In genomic region chr5:95726811-95727763, GRCh38 we compare ENCODE assay signal across 1 cellular context.
TF ChIP-seq lines count a peak whose summit lies in the region.

No MANE protein-coding gene starts in this region.

TF ChIP-seq in K562, 482 proteins besides CTCF, POLR2A, EP300 and RAD21:
- TF ChIP-seq ESRRA (IDR thresholded peaks at IDR 0.05; ENCODE audit: borderline replicate concordance, low read depth) (peak; percentile 64), ZEB2 (IDR thresholded peaks at IDR 0.05) (no peak), CXXC5 (CRISPR knock-in tag; IDR thresholded peaks at IDR 0.05) (0 out of 2 replicates have a peak, but pooled peaks have one; percentile 18), SPI1 (IDR thresholded peaks at IDR 0.05; ENCODE audit: borderline replicate concordance, low read depth, low read length) (0 out of 2 replicates have a peak, but pooled peaks have one; percentile 38), FOXP1 (CRISPR knock-in tag; IDR thresholded peaks at IDR 0.05) (no peak), RBFOX2 (IDR thresholded peaks at IDR 0.05; ENCODE audit: low read depth, low read length) (no peak), E2F6 (IDR thresholded peaks at IDR 0.05; ENCODE audit: borderline replicate concordance in 1 of 2, extremely low read depth in 1 of 2, insufficient read depth in 1 of 2, insufficient read length in 1 of 2, low read depth in 1 of 2, low read length in 1 of 2, poor library complexity in 1 of 2, severe bottlenecking in 1 of 2) (no peak), NELFE (IDR thresholded peaks at IDR 0.05; ENCODE audit: insufficient read depth, insufficient read length) (no peak), L3MBTL2 (IDR thresholded peaks at IDR 0.05) (0 out of 2 replicates have a peak, but pooled peaks have one; percentile 11), ZNF766 (CRISPR knock-in tag; conservative IDR thresholded peaks at IDR 0.05) (peak; percentile 61; the same call in 1 of the 2 replicates), MEIS2 (IDR thresholded peaks at IDR 0.05; ENCODE audit: partially characterized antibody) (no peak), ZKSCAN8 (CRISPR knock-in tag; IDR thresholded peaks at IDR 0.05) (0 out of 2 replicates have a peak, but pooled peaks have one; percentile 34), VEZF1 (CRISPR knock-in tag; IDR thresholded peaks at IDR 0.05) (peak; percentile 9; the same call in 1 of the 2 replicates), SMARCE1 (IDR thresholded peaks at IDR 0.05) (no peak), CHCHD3 (CRISPR knock-in tag; IDR thresholded peaks at IDR 0.05) (no peak), ZNF408 (CRISPR knock-in tag; IDR thresholded peaks at IDR 0.05; ENCODE audit: low read depth) (no peak), PYGO2 (tag; IDR thresholded peaks at IDR 0.05) (0 out of 2 replicates have a peak, but pooled peaks have one; percentile 9), CREB3 (tag; conservative IDR thresholded peaks at IDR 0.05; ENCODE audit: low read depth) (0 out of 2 replicates have a peak, but pooled peaks have one; percentile 27), DMBX1 (CRISPR knock-in tag; IDR thresholded peaks at IDR 0.05; ENCODE audit: borderline replicate concordance) (0 out of 2 replicates have a peak, but pooled peaks have one; percentile 11), HMBOX1 (IDR thresholded peaks at IDR 0.05) (peak; percentile 56; the same call in 1 of the 2 replicates), ZC3H8 (IDR thresholded peaks at IDR 0.05) (no peak), ZNF184 (CRISPR knock-in tag; IDR thresholded peaks at IDR 0.05) (no peak), MECOM (CRISPR knock-in tag; IDR thresholded peaks at IDR 0.05) (peak; percentile 32; the same call in 1 of the 2 replicates), MAFG (tag; conservative IDR thresholded peaks at IDR 0.05) (no peak), SMAD4 (CRISPR knock-in tag; conservative IDR thresholded peaks at IDR 0.05) (0 out of 2 replicates have a peak, but pooled peaks have one; percentile 32), IRF2 (CRISPR knock-in tag; IDR thresholded peaks at IDR 0.05) (no peak), SNAPC5 (CRISPR knock-in tag; IDR thresholded peaks at IDR 0.05) (no peak), PRMT5 (CRISPR knock-in tag; IDR thresholded peaks at IDR 0.05) (no peak), C11orf30 (IDR thresholded peaks at IDR 0.05; ENCODE audit: low read depth) (peak; percentile 24; the same call in 1 of the 2 replicates), WHSC1 (IDR thresholded peaks at IDR 0.05; ENCODE audit: low read length) (no peak), KDM5B (IDR thresholded peaks at IDR 0.05; ENCODE audit: insufficient replicate concordance, low read depth, low read length) (no peak), NCOR1 (IDR thresholded peaks at IDR 0.05) (no peak), ZNF224 (CRISPR knock-in tag; IDR thresholded peaks at IDR 0.05) (no peak), IFI16 (CRISPR knock-in tag; IDR thresholded peaks at IDR 0.05) (no peak), E2F4 (CRISPR knock-in tag; IDR thresholded peaks at IDR 0.05; ENCODE audit: low read depth) (no peak), CBX3 (IDR thresholded peaks at IDR 0.05; ENCODE audit: borderline replicate concordance in 1 of 2, low read length in 2 of 2) (no peak), ZNF589 (CRISPR knock-in tag; IDR thresholded peaks at IDR 0.05; ENCODE audit: low read depth) (peak; percentile 50; the same call in 1 of the 2 replicates), ZBTB26 (CRISPR knock-in tag; IDR thresholded peaks at IDR 0.05) (no peak), RBBP5 (IDR thresholded peaks at IDR 0.05; ENCODE audit: borderline replicate concordance, insufficient read depth, low read length, poor library complexity, severe bottlenecking) (peak; percentile 23)
